In genomic region chr4:142365386-142365785, GRCh38 we compare ENCODE assay signal across 1 cellular context.
TF ChIP-seq lines count a peak whose summit lies in the region.

No MANE protein-coding gene starts in this region.

TF ChIP-seq in IMR-90, 13 proteins besides CTCF, POLR2A, EP300 and RAD21:
- TF ChIP-seq MAZ (IDR thresholded peaks at IDR 0.05; ENCODE audit: borderline replicate concordance, low read depth, low read length) (no peak), RCOR1 (IDR thresholded peaks at IDR 0.05; ENCODE audit: insufficient replicate concordance, low read length) (no peak), BHLHE40 (IDR thresholded peaks at IDR 0.05; ENCODE audit: low read depth, low read length) (no peak), SMC3 (IDR thresholded peaks at IDR 0.05; ENCODE audit: low read depth, low read length) (no peak)
